8 cellular contexts compared by ENCODE assay signal in genomic region chr6:39882567-39882953, GRCh38. TPM values are rescaled to one million over a fixed set of nuclear protein-coding genes. Genes with fewer than 3 reads are reported as not detected.
DNase-seq lines count a peak whose midpoint lies in the region; ATAC-seq and TF ChIP-seq lines count a peak whose summit lies in the region.

No MANE protein-coding gene starts in this region.

- H3K27me3 ChIP-seq in hepatocyte: no peaks in the 10 kb centered on the region

- no peak overlapping the region for H2AFZ ChIP-seq in hepatocyte

- no peaks in the 10 kb centered on the region for H3K9me2 ChIP-seq in hepatocyte (replicated peaks; ENCODE audit: insufficient read depth)

- H3K36me3 ChIP-seq in hepatocyte (replicated peaks; ENCODE audit: insufficient read depth, low read depth): no peaks in the 10 kb centered on the region

- H3K9me3 ChIP-seq in hepatocyte (ENCODE audit: low read depth): no peaks in the 10 kb centered on the region

- TF ChIP-seq CTCF in hepatocyte (IDR thresholded peaks at IDR 0.05; ENCODE audit: poor library complexity): no peak

- 59% methylated on average over 7 of the region's 8 CpGs for WGBS in hepatocyte (ENCODE audit: low lambda C conversion rate, missing lambda C conversion rate)

- H3K79me2 ChIP-seq in hepatocyte: no peaks in the 10 kb centered on the region

- DNase-seq in EH (ENCODE audit: low read depth) (peak; percentile 100), astrocyte of the hippocampus (ENCODE audit: low read depth, low spot score) (peak; percentile 99), hepatocyte (ENCODE audit: low spot score) (peak; percentile 33), sciatic nerve (ENCODE audit: low spot score) (peak; percentile 89)
- DNase-seq in stimulated activated CD4-positive, alpha-beta T cell treated with anti-CD3 and anti-CD28 coated beads, Interleukin-4, amount 100 ng/mL, for 4 hours: no peak

- peak overlapping the region; percentile 68 for H3K27ac ChIP-seq in hepatocyte

- H3K4me1 ChIP-seq in hepatocyte (ENCODE audit: insufficient read depth): peaks cover 14% of the 10 kb centered on the region

- intact Hi-C loops in sciatic nerve (cut with DNase I): no loop called here

- H3K4me3 ChIP-seq in hepatocyte: no peak overlapping the region

- ATAC-seq in sciatic nerve: peak; percentile 91
- ATAC-seq in HG03095 (IDR thresholded peaks at IDR 0.05; ENCODE audit: unreplicated experiment): no peak
- no peak for ATAC-seq in HG03354 (IDR thresholded peaks at IDR 0.05; ENCODE audit: poor library complexity, severe bottlenecking, unreplicated experiment)
- no peak for ATAC-seq in HG03442 (IDR thresholded peaks at IDR 0.05; ENCODE audit: unreplicated experiment)

- no peak overlapping the region for H3K4me2 ChIP-seq in hepatocyte

- H4K20me1 ChIP-seq in hepatocyte (ENCODE audit: insufficient read depth, poor library complexity, severe bottlenecking): no peaks in the 10 kb centered on the region

RNA-seq across cellular contexts. Expression of gene MOCS1, which starts 51.7 kb away (rescaled TPM):
- total RNA-seq in hepatocyte: 10.6 and 10.7 TPM in 2 replicates
- polyA plus RNA-seq in hepatocyte: 13.4 and 14.5 TPM in 2 replicates
- total RNA-seq in sciatic nerve: 37.3 TPM

Comparison
In these comparisons a context has a peak if more than half of its experiments do, and no peak if none do; other contexts are left out.
1. DNase-seq: peak in EH (single experiment), astrocyte of the hippocampus (single experiment), hepatocyte (single experiment) and sciatic nerve (single experiment); none in stimulated activated CD4-positive, alpha-beta T cell treated with anti-CD3 and anti-CD28 coated beads, Interleukin-4, amount 100 ng/mL, for 4 hours (0 of 2).